Comparison of ENCODE assay signal across 8 cellular contexts in the genomic region with DNA sequence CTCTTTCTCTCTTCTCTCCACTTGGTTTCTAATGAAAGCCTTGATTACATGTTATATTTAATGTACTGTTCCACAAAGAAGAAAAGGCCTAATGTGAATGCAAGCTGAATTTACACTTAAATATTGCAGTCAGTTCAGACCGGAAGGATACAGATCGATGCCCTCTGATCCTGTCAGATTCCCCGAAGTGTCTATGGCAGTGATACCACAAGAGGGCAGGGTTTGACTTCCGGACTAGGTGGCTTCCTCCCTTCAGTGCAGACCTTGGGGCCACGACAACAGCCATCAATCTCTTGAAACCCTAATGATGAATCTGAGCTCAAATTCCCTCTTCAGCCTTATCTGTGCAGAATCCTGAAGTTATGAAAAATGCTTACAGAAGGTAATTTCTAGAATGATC. TPM values are rescaled to one million over a fixed set of nuclear protein-coding genes. Genes with fewer than 3 reads are reported as not detected.
DNase-seq lines count a peak whose midpoint lies in the region; ATAC-seq and TF ChIP-seq lines count a peak whose summit lies in the region.

No MANE protein-coding gene starts in this region.

- H3K9me3 Mint-ChIP-seq in Calu3 (ENCODE audit: low read depth, unreplicated experiment): no peaks in the 10 kb centered on the region

- peak; percentile 76 for DNase-seq in Calu3
- peak; percentile 32 for DNase-seq in NCI-H345 treated with DMSO at 0.1 percent for 48 hours (lab: John Stamatoyannopoulos, UW; ENCODE audit: unreplicated experiment)
- DNase-seq in astrocyte of the cerebellum (ENCODE audit: low read depth): no peak
- DNase-seq in left lung: no peak
- no peak for DNase-seq in sigmoid colon
- no peak for DNase-seq in vagina (ENCODE audit: extremely low spot score in 2 of 2)

- no TSS peak for BruUV-seq in Calu3 (replicated peaks; lab: Mats Ljungman, UMichigan)

- intact Hi-C loops in Calu3 (cut with micrococcal nuclease; ENCODE audit: unreplicated experiment) (loop anchor here (1.0 to 5.0 kb wide), 4 partner anchors 135 to 220 kb away; no protein-coding TSS in a partner anchor), left lung (cut with DNase I) (no loop called here), sigmoid colon (cut with DNase I) (no loop called here), vagina (cut with DNase I) (no loop called here)

- H3K27me3 Mint-ChIP-seq in Calu3 (ENCODE audit: unreplicated experiment): no peaks in the 10 kb centered on the region

- TF ChIP-seq EP300 in sigmoid colon (IDR thresholded peaks at IDR 0.05): no peak

- H3K4me1 Mint-ChIP-seq in Calu3 (ENCODE audit: low read depth, unreplicated experiment): peaks cover 8% of the 10 kb centered on the region

- H3K4me1 ChIP-seq in left lung (peaks cover 0 to 11% of the 10 kb centered on the region in 2 donors), sigmoid colon (peaks cover 0 to 61% (median 37%) of the 10 kb centered on the region in 4 donors), vagina (no peaks in the 10 kb centered on the region)

- no peaks in the 10 kb centered on the region for H3K27me3 ChIP-seq in left lung
- H3K27me3 ChIP-seq in sigmoid colon: no peaks in the 10 kb centered on the region
- no peaks in the 10 kb centered on the region for H3K27me3 ChIP-seq in vagina

- no peaks in the 10 kb centered on the region for H3K36me3 Mint-ChIP-seq in Calu3 (ENCODE audit: insufficient read depth, unreplicated experiment)

- CTCF ChIA-PET in Calu3 (lab: Charles Lee): interaction anchor here (0.6 to 2.1 kb wide), 5 partner anchors 8 to 216 kb away, joined by 3 to 6 read pairs (median 3); no protein-coding TSS in a partner anchor

- WGBS in sigmoid colon, 2 donors: 13 to 32% methylated on average over 5 of the region's 5 CpGs

- H3K27ac Mint-ChIP-seq in Calu3 (ENCODE audit: unreplicated experiment): no peak overlapping the region

- TF ChIP-seq POLR2A in sigmoid colon (IDR thresholded peaks at IDR 0.05) (no peak), vagina (IDR thresholded peaks at IDR 0.05) (no peak)

- no peak overlapping the region for H3K4me3 Mint-ChIP-seq in Calu3 (ENCODE audit: low read depth, unreplicated experiment)

- ATAC-seq in GM19324 (IDR thresholded peaks at IDR 0.05; ENCODE audit: low FRiP score, unreplicated experiment): peak; percentile 80
- peak; percentile 66 for ATAC-seq in HG03280 (IDR thresholded peaks at IDR 0.05; ENCODE audit: unreplicated experiment)
- peak; percentile 45 for ATAC-seq in left lung

- no peak overlapping the region for H3K4me3 ChIP-seq in astrocyte of the cerebellum (ENCODE audit: low read depth, low read length)
- no peak overlapping the region for H3K4me3 ChIP-seq in left lung
- H3K4me3 ChIP-seq in sigmoid colon: no peak overlapping the region
- no peak overlapping the region for H3K4me3 ChIP-seq in vagina

- TF ChIP-seq CTCF in Calu3 (IDR thresholded peaks at IDR 0.05; ENCODE audit: unreplicated experiment) (peak; percentile 71), astrocyte of the cerebellum (IDR thresholded peaks at IDR 0.05; ENCODE audit: low read depth, low read length, missing control alignments) (peak; percentile 62), left lung (IDR thresholded peaks at IDR 0.05) (no peak), sigmoid colon (IDR thresholded peaks at IDR 0.05) (no peak), vagina (IDR thresholded peaks at IDR 0.05) (no peak)

- H3K27ac ChIP-seq in left lung (no peak overlapping the region), sigmoid colon (peak overlapping the region in 1 of 4 donors; percentile 5), vagina (no peak overlapping the region)

- H3K36me3 ChIP-seq in left lung: no peaks in the 10 kb centered on the region
- no peaks in the 10 kb centered on the region for H3K36me3 ChIP-seq in sigmoid colon
- H3K36me3 ChIP-seq in vagina: no peaks in the 10 kb centered on the region

- no peaks in the 10 kb centered on the region for H3K9me3 ChIP-seq in left lung
- no peaks in the 10 kb centered on the region for H3K9me3 ChIP-seq in sigmoid colon
- no peaks in the 10 kb centered on the region for H3K9me3 ChIP-seq in vagina

- in situ Hi-C loops in astrocyte of the cerebellum (cut with HindIII; ENCODE audit: low sequenced_read_pairs): no loop called here

RNA-seq across cellular contexts. Expression of gene AGTR1, which starts 29.5 kb away (rescaled TPM):
- 0.20 TPM in 1 of 2 replicates, not detected in the other for total RNA-seq in Calu3 (2022)
- total RNA-seq in left lung: 1 to 10 TPM; 7.2 to 7.4 TPM
- 10 to 100 TPM; 38.4 to 77.8 (median 51.6) TPM for total RNA-seq in sigmoid colon
- polyA plus RNA-seq in sigmoid colon: 1 to 10 TPM in 2 of 3 donors, not detected in 1; 1.2 to 2.0 TPM
- total RNA-seq in vagina: 12.0 TPM

Comparison
In these comparisons a context has a peak if more than half of its experiments do, and no peak if none do; other contexts are left out.
1. DNase-seq: peak in Calu3 (single experiment) and NCI-H345 treated with DMSO at 0.1 percent for 48 hours (single experiment); none in astrocyte of the cerebellum (single experiment), left lung (0 of 2), sigmoid colon (single experiment) and vagina (0 of 2).
2. CTCF ChIP-seq: peak in Calu3 (single experiment) and astrocyte of the cerebellum (single experiment); none in left lung (0 of 2), sigmoid colon (0 of 4) and vagina (0 of 3).
3. Peak in every context shown above with its lines, with median percentiles within 50 percentile points of each other: ATAC-seq.